8 cellular contexts compared by ENCODE assay signal in genomic region chr11:43879789-43880639, GRCh38. TPM values are rescaled to one million over a fixed set of nuclear protein-coding genes. Genes with fewer than 3 reads are reported as not detected.
A peak's percentile ranks its signal among the peaks of the same experiment; 100 is the strongest.
DNase-seq lines count a peak whose midpoint lies in the region; ATAC-seq and TF ChIP-seq lines count a peak whose summit lies in the region.

No MANE protein-coding gene starts in this region.

- 39% methylated on average over 11 of the region's 13 CpGs for WGBS in right lobe of liver (ENCODE audit: insufficient coverage, low coverage, low lambda C conversion rate, missing lambda C conversion rate)
- WGBS in upper lobe of left lung, 2 donors: 46 to 52% methylated on average over 13 of the region's 13 CpGs

- H3K36me3 Mint-ChIP-seq in activated naive CD4-positive, alpha-beta T cell treated with anti-CD3 and anti-CD28 coated beads for 36 hours (ENCODE audit: low read depth): peaks cover 9% of the 10 kb centered on the region
- H3K36me3 Mint-ChIP-seq in activated naive CD8-positive, alpha-beta T cell treated with anti-CD3 and anti-CD28 coated beads, Interleukin-2, amount 50 U/mL, for 24 hours (ENCODE audit: low read depth): peaks cover 18% of the 10 kb centered on the region

- no peak for TF ChIP-seq POLR2A in right lobe of liver (IDR thresholded peaks at IDR 0.05)
- TF ChIP-seq POLR2A in upper lobe of left lung (IDR thresholded peaks at IDR 0.05): no peak

- no peak overlapping the region for H3K27ac ChIP-seq in right lobe of liver
- peak overlapping the region in 3 of 4 donors; percentile 72 to 86 (median 76) for H3K27ac ChIP-seq in upper lobe of left lung

- intact Hi-C loops in activated naive CD4-positive, alpha-beta T cell treated with anti-CD3 and anti-CD28 coated beads for 36 hours (cut with micrococcal nuclease): loop anchor here (1.0 to 10.0 kb wide), 6 partner anchors 11 to 569 kb away; partner anchors contain the start of genes ACCS, API5, HSD17B12 and TTC17
- intact Hi-C loops in right lobe of liver (cut with DNase I): no loop called here

- peak overlapping the region; percentile 81 for H3K4me3 Mint-ChIP-seq in activated naive CD4-positive, alpha-beta T cell treated with anti-CD3 and anti-CD28 coated beads for 36 hours
- H3K4me3 Mint-ChIP-seq in activated naive CD8-positive, alpha-beta T cell treated with anti-CD3 and anti-CD28 coated beads, Interleukin-2, amount 50 U/mL, for 24 hours: peak overlapping the region; percentile 90

- CTCF ChIA-PET in activated naive CD4-positive, alpha-beta T cell treated with anti-CD3 and anti-CD28 coated beads for 36 hours (lab: Charles Lee): interaction anchor here (0.7 to 2.4 kb wide), 2 partner anchors 10 to 225 kb away, joined by 3 to 19 read pairs; no protein-coding TSS in a partner anchor

- no peak for ATAC-seq in activated naive CD8-positive, alpha-beta T cell treated with anti-CD3 and anti-CD28 coated beads, Interleukin-2, amount 50 U/mL, for 24 hours
- ATAC-seq in right lobe of liver: no peak
- peak; percentile 7 to 53 for ATAC-seq in upper lobe of left lung (ENCODE audit: low FRiP score in 2 of 2)
- no peak for ATAC-seq in GM21515 (IDR thresholded peaks at IDR 0.05; ENCODE audit: unreplicated experiment)
- ATAC-seq in GM18868 (IDR thresholded peaks at IDR 0.05; ENCODE audit: unreplicated experiment): no peak

- no peak for TF ChIP-seq CTCF in right lobe of liver (IDR thresholded peaks at IDR 0.05)
- TF ChIP-seq CTCF in upper lobe of left lung (IDR thresholded peaks at IDR 0.05): no peak

- H3K27me3 ChIP-seq in right lobe of liver (peaks cover 0 to 3% of the 10 kb centered on the region in 2 donors), upper lobe of left lung (no peaks in the 10 kb centered on the region)

- H3K27me3 Mint-ChIP-seq in activated naive CD4-positive, alpha-beta T cell treated with anti-CD3 and anti-CD28 coated beads for 36 hours (ENCODE audit: low read depth): peaks cover 1% of the 10 kb centered on the region
- peaks cover 10% of the 10 kb centered on the region for H3K27me3 Mint-ChIP-seq in activated naive CD8-positive, alpha-beta T cell treated with anti-CD3 and anti-CD28 coated beads, Interleukin-2, amount 50 U/mL, for 24 hours

- peaks cover 32% of the 10 kb centered on the region for H3K4me1 Mint-ChIP-seq in activated naive CD4-positive, alpha-beta T cell treated with anti-CD3 and anti-CD28 coated beads for 36 hours (ENCODE audit: low read depth)
- peaks cover 23% of the 10 kb centered on the region for H3K4me1 Mint-ChIP-seq in activated naive CD8-positive, alpha-beta T cell treated with anti-CD3 and anti-CD28 coated beads, Interleukin-2, amount 50 U/mL, for 24 hours

- no peak for TF ChIP-seq EP300 in upper lobe of left lung (IDR thresholded peaks at IDR 0.05)

- DNase-seq in activated naive CD4-positive, alpha-beta T cell treated with anti-CD3 and anti-CD28 coated beads for 36 hours: no peak
- no peak for DNase-seq in activated naive CD4-positive, alpha-beta T cell (lab: John Stamatoyannopoulos, UW)
- DNase-seq in activated naive CD8-positive, alpha-beta T cell treated with anti-CD3 and anti-CD28 coated beads, Interleukin-2, amount 50 U/mL, for 24 hours: no peak
- DNase-seq in right lobe of liver: no peak
- no peak for DNase-seq in upper lobe of left lung
- DNase-seq in DMS 273 treated with DMSO at 0.1 percent for 48 hours (lab: John Stamatoyannopoulos, UW): no peak

- peaks cover 0 to 22% (median 3%) of the 10 kb centered on the region in 4 donors for H3K36me3 ChIP-seq in right lobe of liver
- peaks cover 3 to 23% (median 11%) of the 10 kb centered on the region in 4 donors for H3K36me3 ChIP-seq in upper lobe of left lung

- H3K4me1 ChIP-seq in right lobe of liver (peaks cover 0 to 17% (median 3%) of the 10 kb centered on the region in 4 donors), upper lobe of left lung (peaks cover 13 to 24% (median 16%) of the 10 kb centered on the region in 4 donors)

- H3K9me3 Mint-ChIP-seq in activated naive CD4-positive, alpha-beta T cell treated with anti-CD3 and anti-CD28 coated beads for 36 hours: no peaks in the 10 kb centered on the region
- peaks cover 4% of the 10 kb centered on the region for H3K9me3 Mint-ChIP-seq in activated naive CD8-positive, alpha-beta T cell treated with anti-CD3 and anti-CD28 coated beads, Interleukin-2, amount 50 U/mL, for 24 hours

- H3K9me3 ChIP-seq in right lobe of liver (no peaks in the 10 kb centered on the region), upper lobe of left lung (no peaks in the 10 kb centered on the region)

- H3K4me3 ChIP-seq in right lobe of liver (peak overlapping the region; percentile 88 to 94 (median 88)), upper lobe of left lung (peak overlapping the region; percentile 15 to 91 (median 79))

- H3K27ac Mint-ChIP-seq in activated naive CD4-positive, alpha-beta T cell treated with anti-CD3 and anti-CD28 coated beads for 36 hours: peak overlapping the region; percentile 60
- peak overlapping the region; percentile 86 for H3K27ac Mint-ChIP-seq in activated naive CD8-positive, alpha-beta T cell treated with anti-CD3 and anti-CD28 coated beads, Interleukin-2, amount 50 U/mL, for 24 hours

RNA-seq across cellular contexts. Expression of gene ALKBH3, which starts 0.6 kb away (rescaled TPM):
- 10 to 100 TPM; 33.5 to 36.6 TPM for total RNA-seq in activated naive CD4-positive, alpha-beta T cell treated with anti-CD3 and anti-CD28 coated beads for 36 hours
- total RNA-seq in right lobe of liver: 10 to 100 TPM; 11.2 to 20.2 (median 17.0) TPM
- total RNA-seq in upper lobe of left lung: 10 to 100 TPM; 23.9 to 60.8 (median 27.6) TPM

Comparison
In these comparisons a context has a peak if more than half of its experiments do, and no peak if none do; other contexts are left out.
1. ATAC-seq: peak in upper lobe of left lung (2 of 2); none in activated naive CD8-positive, alpha-beta T cell treated with anti-CD3 and anti-CD28 coated beads, Interleukin-2, amount 50 U/mL, for 24 hours (single experiment), right lobe of liver (0 of 4), GM21515 (single experiment) and GM18868 (single experiment).
2. H3K27ac ChIP-seq: peak in upper lobe of left lung (3 of 4); none in right lobe of liver (0 of 3).